In the genomic region with DNA sequence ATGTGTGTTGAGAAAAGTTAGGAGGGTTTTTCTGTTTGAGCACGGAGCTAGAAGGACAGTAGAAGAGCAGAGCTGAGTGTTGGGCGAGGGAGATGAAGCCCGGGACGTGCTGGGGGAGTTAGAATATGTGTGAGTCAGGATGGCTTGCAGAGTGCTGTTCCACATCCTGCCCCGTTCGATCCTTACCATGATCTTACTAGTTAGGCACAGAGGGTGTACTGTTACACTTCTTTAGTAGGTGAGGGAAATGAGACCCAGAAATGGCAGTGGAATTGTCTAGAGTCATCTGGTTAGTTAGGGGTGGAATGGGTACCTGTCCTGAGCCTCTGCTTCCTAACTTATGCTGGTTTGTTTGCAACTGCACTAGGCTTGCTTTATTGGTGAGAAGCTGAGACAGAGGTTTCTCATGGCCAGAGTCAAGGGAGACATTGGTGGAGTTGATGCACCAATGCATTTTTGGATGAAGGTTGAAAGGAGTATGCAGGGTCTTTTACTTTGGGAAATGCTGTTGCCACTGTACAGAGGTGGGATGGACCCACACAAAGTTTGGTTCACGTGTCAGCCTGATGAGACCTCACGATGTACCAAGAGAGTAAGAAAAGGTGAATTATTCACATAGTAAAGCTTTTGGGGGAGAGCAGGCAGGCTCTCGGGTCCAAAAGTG, we compare ENCODE assay signal across 8 cellular contexts. TPM values are rescaled to one million over a fixed set of nuclear protein-coding genes. Genes with fewer than 3 reads are reported as not detected.
DNase-seq lines count a peak whose midpoint lies in the region; ATAC-seq lines count a peak whose summit lies in the region.

No MANE protein-coding gene starts in this region.

- no peaks in the 10 kb centered on the region for H3K27me3 Mint-ChIP-seq in CD8-positive, alpha-beta memory T cell

- H3K4me3 Mint-ChIP-seq in CD8-positive, alpha-beta memory T cell: peak overlapping the region in 6 of 7 donors; percentile 4 to 71 (median 38)

- peak overlapping the region in 5 of 8 donors; percentile 15 to 82 (median 25) for H3K27ac Mint-ChIP-seq in CD8-positive, alpha-beta memory T cell

- H3K9ac ChIP-seq in SK-N-MC (ENCODE audit: insufficient read length): no peak overlapping the region

- H3K9me3 Mint-ChIP-seq in CD8-positive, alpha-beta memory T cell: no peaks in the 10 kb centered on the region

- H3K36me3 Mint-ChIP-seq in CD8-positive, alpha-beta memory T cell: peaks cover 0 to 5% (median 0%) of the 10 kb centered on the region in 3 donors

- H3K9me3 ChIP-seq in CD8-positive, alpha-beta memory T cell (ENCODE audit: low read length): no peaks in the 10 kb centered on the region
- H3K9me3 ChIP-seq in SK-N-MC (ENCODE audit: low read depth, low read length): no peaks in the 10 kb centered on the region
- H3K9me3 ChIP-seq in effector memory CD4-positive, alpha-beta T cell (ENCODE audit: control insufficient read depth, low read length): no peaks in the 10 kb centered on the region

- peak overlapping the region; percentile 64 for H3K27ac ChIP-seq in CD8-positive, alpha-beta memory T cell (ENCODE audit: low read depth, low read length)
- peak overlapping the region; percentile 74 for H3K27ac ChIP-seq in SK-N-MC
- H3K27ac ChIP-seq in effector memory CD4-positive, alpha-beta T cell (ENCODE audit: insufficient read depth, low read length, poor library complexity, severe bottlenecking): no peak overlapping the region

- no peaks in the 10 kb centered on the region for H3K27me3 ChIP-seq in CD8-positive, alpha-beta memory T cell (ENCODE audit: insufficient read depth, low read length, poor library complexity, severe bottlenecking)
- no peaks in the 10 kb centered on the region for H3K27me3 ChIP-seq in effector memory CD4-positive, alpha-beta T cell (replicated peaks; ENCODE audit: control insufficient read depth, insufficient read depth, low read length, poor library complexity, severe bottlenecking)

- no peaks in the 10 kb centered on the region for H3K36me3 ChIP-seq in CD8-positive, alpha-beta memory T cell (ENCODE audit: insufficient read depth, low read length)
- no peaks in the 10 kb centered on the region for H3K36me3 ChIP-seq in SK-N-MC (ENCODE audit: insufficient read depth, low read length)
- no peaks in the 10 kb centered on the region for H3K36me3 ChIP-seq in effector memory CD4-positive, alpha-beta T cell (ENCODE audit: control insufficient read depth, insufficient read depth, low read length)

- peaks cover 46% of the 10 kb centered on the region for H3K4me1 ChIP-seq in CD8-positive, alpha-beta memory T cell (ENCODE audit: insufficient read depth, low read length)
- peaks cover 31% of the 10 kb centered on the region for H3K4me1 ChIP-seq in effector memory CD4-positive, alpha-beta T cell (ENCODE audit: control insufficient read depth, insufficient read depth, low read length, poor library complexity, severe bottlenecking)

- DNase-seq in CD8-positive, alpha-beta memory T cell: no peak
- no peak for DNase-seq in SK-N-MC (ENCODE audit: low read depth, low spot score)
- DNase-seq in iris pigment epithelial cell (ENCODE audit: low read depth): peak; percentile 74
- no peak for DNase-seq in MV-4-11 (lab: John Stamatoyannopoulos, UW)
- no peak for DNase-seq in NCI-H1436 treated with DMSO at 0.1 percent for 48 hours (lab: John Stamatoyannopoulos, UW)
- no peak for DNase-seq in effector memory CD4-positive, alpha-beta T cell
- no peak for DNase-seq in superior temporal gyrus (ENCODE audit: extremely low spot score)

- ATAC-seq in GM21447 (IDR thresholded peaks at IDR 0.05; ENCODE audit: unreplicated experiment): peak; percentile 55

- CTCF ChIA-PET in CD8-positive, alpha-beta memory T cell (lab: Charles Lee): no interaction called here

- H3K4me3 ChIP-seq in CD8-positive, alpha-beta memory T cell (ENCODE audit: low read length): no peak overlapping the region
- peak overlapping the region; percentile 55 for H3K4me3 ChIP-seq in SK-N-MC
- no peak overlapping the region for H3K4me3 ChIP-seq in effector memory CD4-positive, alpha-beta T cell (ENCODE audit: insufficient read depth, low read depth, low read length, poor library complexity, severe bottlenecking)

- H3K4me1 Mint-ChIP-seq in CD8-positive, alpha-beta memory T cell: peaks cover 71 to 89% (median 85%) of the 10 kb centered on the region in 3 donors

- POLR2A ChIA-PET in CD8-positive, alpha-beta memory T cell (lab: Charles Lee): no interaction called here

RNA-seq across cellular contexts. Expression of a gene that starts 42.4 kb away (rescaled TPM):
- total RNA-seq in CD8-positive, alpha-beta memory T cell: 10 to 100 TPM; 58.4 to 65.2 TPM
- polyA plus RNA-seq in CD8-positive, alpha-beta memory T cell: 15.1 TPM
